Comparison of ENCODE assay signal across 9 cellular contexts in genomic region chr1:58739851-58740466, GRCh38. TPM values are rescaled to one million over a fixed set of nuclear protein-coding genes. Genes with fewer than 3 reads are reported as not detected.
DNase-seq lines count a peak whose midpoint lies in the region; ATAC-seq lines count a peak whose summit lies in the region.
"Had no signal": no experiment of that assay in that cellular context is flagged by ENCODE, and none has a peak within 500 bp of the region (broad histone marks: within the 10 kb centered on the region; RNA-seq: fewer than 3 reads in every experiment).

No MANE protein-coding gene starts in this region.

- H3K27ac ChIP-seq in SJCRH30 = peak overlapping the region; percentile 0; the same call in 1 of the 2 replicates

- H3K9me3 Mint-ChIP-seq in activated naive CD8-positive, alpha-beta T cell treated with anti-CD3 and anti-CD28 coated beads, Interleukin-2, amount 10 ng/mL, durations not matched to agents 7 days and 5 days = no peaks in the 10 kb centered on the region
- no peaks in the 10 kb centered on the region for H3K9me3 Mint-ChIP-seq in activated naive CD8-positive, alpha-beta T cell treated with anti-CD3 and anti-CD28 coated beads for 36 hours
- no peaks in the 10 kb centered on the region for H3K9me3 Mint-ChIP-seq in naive B cell
- H3K9me3 Mint-ChIP-seq: stimulated activated naive CD8-positive, alpha-beta T cell treated with anti-CD3 and anti-CD28 coated beads, Interleukin-15, Interleukin-2, amounts not matched to agents 100 ng/mL and 50 ng/mL, for 24 hours had no signal

- ATAC-seq in activated naive CD8-positive, alpha-beta T cell treated with anti-CD3 and anti-CD28 coated beads, Interleukin-2, amount 10 ng/mL, durations not matched to agents 7 days and 5 days (ENCODE audit: low read depth) = peak; percentile 42
- ATAC-seq in naive B cell (ENCODE audit: low read depth in 2 of 2) (peak in 1 of 2 donors; percentile 64), HG03571 (IDR thresholded peaks at IDR 0.05; ENCODE audit: unreplicated experiment) (no peak), GM18511 (IDR thresholded peaks at IDR 0.05; ENCODE audit: unreplicated experiment) (no peak)

- H3K9me3 ChIP-seq in SJCRH30 (replicated peaks) = no peaks in the 10 kb centered on the region

- no peak for DNase-seq in activated naive CD8-positive, alpha-beta T cell treated with anti-CD3 and anti-CD28 coated beads, Interleukin-2, amount 10 ng/mL, durations not matched to agents 7 days and 5 days
- no peak for DNase-seq in activated naive CD8-positive, alpha-beta T cell treated with anti-CD3 and anti-CD28 coated beads for 36 hours
- DNase-seq in NCI-H1105 treated with DMSO at 0.1 percent for 48 hours (lab: John Stamatoyannopoulos, UW) = peak; percentile 66
- DNase-seq in SJCRH30 = peak; percentile 49 to 89
- DNase-seq in epidermal melanocyte (ENCODE audit: insufficient read length, low spot score) = peak; percentile 40
- DNase-seq in naive B cell = peak; percentile 61

- H3K4me1 Mint-ChIP-seq in activated naive CD8-positive, alpha-beta T cell treated with anti-CD3 and anti-CD28 coated beads, Interleukin-2, amount 10 ng/mL, durations not matched to agents 7 days and 5 days = peaks cover 5% of the 10 kb centered on the region
- H3K4me1 Mint-ChIP-seq in activated naive CD8-positive, alpha-beta T cell treated with anti-CD3 and anti-CD28 coated beads for 36 hours = no peaks in the 10 kb centered on the region
- no peaks in the 10 kb centered on the region for H3K4me1 Mint-ChIP-seq in naive B cell

- H3K36me3 ChIP-seq in SJCRH30 = no peaks in the 10 kb centered on the region

- no peak overlapping the region for H3K4me3 ChIP-seq in SJCRH30

- H3K27ac Mint-ChIP-seq in activated naive CD8-positive, alpha-beta T cell treated with anti-CD3 and anti-CD28 coated beads, Interleukin-2, amount 10 ng/mL, durations not matched to agents 7 days and 5 days = no peak overlapping the region
- H3K27ac Mint-ChIP-seq in activated naive CD8-positive, alpha-beta T cell treated with anti-CD3 and anti-CD28 coated beads for 36 hours = no peak overlapping the region
- no peak overlapping the region for H3K27ac Mint-ChIP-seq in naive B cell
- H3K27ac Mint-ChIP-seq: stimulated activated naive CD8-positive, alpha-beta T cell treated with anti-CD3 and anti-CD28 coated beads, Interleukin-15, Interleukin-2, amounts not matched to agents 100 ng/mL and 50 ng/mL, for 24 hours had no signal

- H3K36me3 Mint-ChIP-seq in activated naive CD8-positive, alpha-beta T cell treated with anti-CD3 and anti-CD28 coated beads, Interleukin-2, amount 10 ng/mL, durations not matched to agents 7 days and 5 days = no peaks in the 10 kb centered on the region
- no peaks in the 10 kb centered on the region for H3K36me3 Mint-ChIP-seq in activated naive CD8-positive, alpha-beta T cell treated with anti-CD3 and anti-CD28 coated beads for 36 hours
- H3K36me3 Mint-ChIP-seq in naive B cell = no peaks in the 10 kb centered on the region

- peaks cover 11% of the 10 kb centered on the region for H3K27me3 Mint-ChIP-seq in activated naive CD8-positive, alpha-beta T cell treated with anti-CD3 and anti-CD28 coated beads, Interleukin-2, amount 10 ng/mL, durations not matched to agents 7 days and 5 days
- no peaks in the 10 kb centered on the region for H3K27me3 Mint-ChIP-seq in activated naive CD8-positive, alpha-beta T cell treated with anti-CD3 and anti-CD28 coated beads for 36 hours
- H3K27me3 Mint-ChIP-seq in naive B cell = peaks cover 0 to 13% (median 4%) of the 10 kb centered on the region in 3 donors
- H3K27me3 Mint-ChIP-seq: stimulated activated naive CD8-positive, alpha-beta T cell treated with anti-CD3 and anti-CD28 coated beads, Interleukin-15, Interleukin-2, amounts not matched to agents 100 ng/mL and 50 ng/mL, for 24 hours had no signal

- no peaks in the 10 kb centered on the region for H3K27me3 ChIP-seq in SJCRH30

- peaks cover 21% of the 10 kb centered on the region for H3K4me1 ChIP-seq in SJCRH30

- no peak overlapping the region for H3K4me3 Mint-ChIP-seq in activated naive CD8-positive, alpha-beta T cell treated with anti-CD3 and anti-CD28 coated beads, Interleukin-2, amount 10 ng/mL, durations not matched to agents 7 days and 5 days
- H3K4me3 Mint-ChIP-seq in activated naive CD8-positive, alpha-beta T cell treated with anti-CD3 and anti-CD28 coated beads for 36 hours = no peak overlapping the region
- no peak overlapping the region for H3K4me3 Mint-ChIP-seq in naive B cell
- H3K4me3 Mint-ChIP-seq: stimulated activated naive CD8-positive, alpha-beta T cell treated with anti-CD3 and anti-CD28 coated beads, Interleukin-15, Interleukin-2, amounts not matched to agents 100 ng/mL and 50 ng/mL, for 24 hours had no signal

- POLR2A ChIA-PET in activated naive CD8-positive, alpha-beta T cell treated with anti-CD3 and anti-CD28 coated beads, Interleukin-2, amount 10 ng/mL, durations not matched to agents 7 days and 5 days (lab: Charles Lee) = no interaction called here

RNA-seq across cellular contexts. Expression of gene MYSM1, which starts 40.1 kb away (rescaled TPM):
- total RNA-seq in activated naive CD8-positive, alpha-beta T cell treated with anti-CD3 and anti-CD28 coated beads, Interleukin-2, amount 10 ng/mL, durations not matched to agents 7 days and 5 days = 10 to 100 TPM; 52.7 to 59.6 TPM
- 10 to 100 TPM; 33.8 to 34.4 TPM for total RNA-seq in activated naive CD8-positive, alpha-beta T cell treated with anti-CD3 and anti-CD28 coated beads for 36 hours
- 30.5 and 37.3 TPM in 2 replicates for total RNA-seq in SJCRH30 (2014; rRNA removed; shearing (Covaris generic))
- 10 to 100 TPM in 4 of 6 donors, 1 to 10 TPM in 2; 9.3 to 18.6 (median 12.0) TPM for polyA plus RNA-seq in naive B cell (ENCODE audit: low read depth in 6 of 6)

RNA-seq across cellular contexts. Expression of gene JUN, which starts 43.9 kb away (rescaled TPM):
- total RNA-seq in activated naive CD8-positive, alpha-beta T cell treated with anti-CD3 and anti-CD28 coated beads, Interleukin-2, amount 10 ng/mL, durations not matched to agents 7 days and 5 days = 10 to 100 TPM; 73.4 to 75.7 TPM
- total RNA-seq in activated naive CD8-positive, alpha-beta T cell treated with anti-CD3 and anti-CD28 coated beads for 36 hours = 10 to 100 TPM; 26.1 to 26.3 TPM
- total RNA-seq in SJCRH30 (2014; rRNA removed; shearing (Covaris generic)) = 92.2 and 96.2 TPM in 2 replicates
- 100 to 1,000 TPM in 5 of 6 donors, 10 to 100 TPM in 1; 65.0 to 352 (median 221) TPM for polyA plus RNA-seq in naive B cell (ENCODE audit: low read depth in 6 of 6)

Comparison
In these comparisons a context has a peak if more than half of its experiments do, and no peak if none do; other contexts are left out.
1. DNase-seq: peak in NCI-H1105 treated with DMSO at 0.1 percent for 48 hours (single experiment), SJCRH30 (2 of 2), epidermal melanocyte (single experiment) and naive B cell (single experiment); none in activated naive CD8-positive, alpha-beta T cell treated with anti-CD3 and anti-CD28 coated beads, Interleukin-2, amount 10 ng/mL, durations not matched to agents 7 days and 5 days (single experiment) and activated naive CD8-positive, alpha-beta T cell treated with anti-CD3 and anti-CD28 coated beads for 36 hours (single experiment).